In the genomic region with DNA sequence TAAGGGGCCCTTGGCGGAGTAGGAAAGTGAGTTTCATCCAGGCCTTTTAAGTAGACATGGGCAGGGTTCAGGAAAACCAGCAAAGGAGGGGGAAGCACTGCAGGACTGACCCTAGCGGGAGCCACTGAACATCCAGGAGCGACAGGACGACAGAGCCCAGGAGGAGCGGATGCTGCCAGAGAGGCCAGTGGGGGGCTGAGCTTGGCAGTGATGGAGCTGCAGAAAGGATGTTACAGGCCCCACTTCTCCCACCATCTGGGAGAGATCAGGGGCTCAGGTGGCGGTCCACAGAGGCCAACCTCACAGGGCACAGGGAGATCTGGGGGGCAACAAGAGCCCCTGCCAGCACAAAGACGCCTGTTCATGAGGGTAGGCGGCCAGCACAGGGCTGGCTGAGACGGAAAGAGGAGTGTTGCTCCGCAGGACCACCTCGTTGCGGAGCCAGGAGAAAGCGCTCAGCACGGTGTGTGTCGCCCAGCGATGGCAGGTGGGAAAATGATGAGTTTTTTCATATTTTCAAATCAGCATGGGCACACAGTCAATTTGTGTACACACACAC, we compare ENCODE assay signal across 20 cellular contexts.
DNase-seq lines count a peak whose midpoint lies in the region; ATAC-seq and TF ChIP-seq lines count a peak whose summit lies in the region.
"Had no signal": no experiment of that assay in that cellular context is flagged by ENCODE, and none has a peak within 500 bp of the region (broad histone marks: within the 10 kb centered on the region; RNA-seq: fewer than 3 reads in every experiment).

No MANE protein-coding gene starts in this region.

- no peaks in the 10 kb centered on the region for H3K79me2 ChIP-seq in mammary epithelial cell (ENCODE audit: insufficient read depth, low read length)

- no peaks in the 10 kb centered on the region for H4K20me1 ChIP-seq in mammary epithelial cell (ENCODE audit: insufficient read depth, low read length)

- no peaks in the 10 kb centered on the region for H3K27me3 ChIP-seq in mammary epithelial cell (ENCODE audit: insufficient read depth, low read length)

- H3K27me3 Mint-ChIP-seq in MCF 10A (ENCODE audit: insufficient read depth, unreplicated experiment), result no peaks in the 10 kb centered on the region
- H3K27me3 Mint-ChIP-seq: CD4-positive, CD25-positive, alpha-beta regulatory T cell had no signal

- POLR2A ChIA-PET in MCF 10A (lab: Yijun Ruan, JAX), result no interaction called here

- H3K4me2 ChIP-seq in mammary epithelial cell (ENCODE audit: insufficient read depth, low read depth, low read length), result no peak overlapping the region

- whole genome bisulfite sequencing in mammary epithelial cell (ENCODE audit: low coverage, missing lambda C conversion rate), result 100% methylated on average over 11 of the region's 16 CpGs

- H3K9me3 Mint-ChIP-seq in MCF 10A (ENCODE audit: unreplicated experiment), result no peaks in the 10 kb centered on the region
- H3K9me3 Mint-ChIP-seq in stimulated activated effector memory CD8-positive, alpha-beta T cell treated with anti-CD3 and anti-CD28 coated beads, Interleukin-12 subunit alpha, Interleukin-12 subunit beta, amount 100 ng/mL, for 72 hours, result no peaks in the 10 kb centered on the region
- H3K9me3 Mint-ChIP-seq: CD4-positive, CD25-positive, alpha-beta regulatory T cell had no signal

- H3K4me3 ChIP-seq in mammary epithelial cell (replicated peaks in 1 of 3; ENCODE audit: insufficient read depth in 1 of 3, low read depth in 2 of 3, low read length in 3 of 3), result no peak overlapping the region
- H3K4me3 ChIP-seq: GM23248 had no signal

- dilution Hi-C loops in mammary epithelial cell (cut with HindIII; ENCODE audit: low sequenced_read_pairs), result no loop called here

- BruUV-seq in MCF 10A (replicated peaks; lab: Mats Ljungman, UMichigan) (no TSS peak), mammary epithelial cell (replicated peaks; lab: Mats Ljungman, UMichigan) (no TSS peak)

- H3K36me3 ChIP-seq in mammary epithelial cell (ENCODE audit: insufficient read depth, low read length) (no peaks in the 10 kb centered on the region), KOPT-K1 (ENCODE audit: insufficient read depth, low read length) (peaks cover 78% of the 10 kb centered on the region)

- peaks cover 15% of the 10 kb centered on the region for H3K4me1 ChIP-seq in mammary epithelial cell (ENCODE audit: insufficient read depth, low read length)
- H3K4me1 ChIP-seq: Caco-2 had no signal

- in situ Hi-C loops in mammary epithelial cell (cut with MboI; ENCODE audit: low sequenced_read_pairs in 2 of 2), result no loop called here

- no peaks in the 10 kb centered on the region for H3K4me1 Mint-ChIP-seq in MCF 10A (ENCODE audit: insufficient read depth, unreplicated experiment)
- peaks cover 21% of the 10 kb centered on the region for H3K4me1 Mint-ChIP-seq in stimulated activated effector memory CD8-positive, alpha-beta T cell treated with anti-CD3 and anti-CD28 coated beads, Interleukin-12 subunit alpha, Interleukin-12 subunit beta, amount 100 ng/mL, for 72 hours

- no peak overlapping the region for H3K27ac ChIP-seq in mammary epithelial cell (ENCODE audit: insufficient read depth, low read depth, low read length)
- H3K27ac ChIP-seq in KOPT-K1 (ENCODE audit: low read depth, low read length, poor library complexity, severe bottlenecking), result peak overlapping the region; percentile 76
- H3K27ac ChIP-seq: GM23248 had no signal

- TF ChIP-seq CTCF in MCF 10A (IDR thresholded peaks at IDR 0.05; ENCODE audit: unreplicated experiment) (no peak), mammary epithelial cell (conservative IDR thresholded peaks at IDR 0.05 in 1 of 2, IDR thresholded peaks at IDR 0.05 in 1 of 2; ENCODE audit: extremely low read depth in 1 of 2, insufficient read depth in 1 of 2, low read depth in 1 of 2, low read length in 2 of 2) (no peak)

- no peak for ATAC-seq in stimulated activated effector memory CD8-positive, alpha-beta T cell treated with anti-CD3 and anti-CD28 coated beads, Interleukin-12 subunit alpha, Interleukin-12 subunit beta, amount 100 ng/mL, for 72 hours
- ATAC-seq in GM21723 (IDR thresholded peaks at IDR 0.05; ENCODE audit: unreplicated experiment), result no peak

- DNase-seq in MCF 10A (ENCODE audit: unreplicated experiment) (no peak), mammary epithelial cell (no peak), cerebellar cortex (ENCODE audit: low spot score) (peak; percentile 47), NCI-H69 (lab: John Stamatoyannopoulos, UW) (no peak), NCI-H1105 (lab: John Stamatoyannopoulos, UW) (no peak)
- DNase-seq in stimulated activated effector memory CD8-positive, alpha-beta T cell treated with anti-CD3 and anti-CD28 coated beads, Interleukin-12 subunit alpha, Interleukin-12 subunit beta, amount 100 ng/mL, for 72 hours (ENCODE audit: low spot score in 2 of 2), result no peak
- DNase-seq: ACHN, AML-193, Caco-2, DMS153, GM23248, NCI-H1436, NCI-H2029, NCI-H2171 treated with DMSO at 0.1 percent for 48 hours, NCI-H446 treated with DMSO at 0.1 percent for 48 hours, NCI-H748 treated with DMSO at 0.1 percent for 48 hours, OCI-M1 had no signal

- intact Hi-C loops in MCF 10A (cut with micrococcal nuclease) (no loop called here), mammary epithelial cell (cut with micrococcal nuclease) (no loop called here)

- H3K9ac ChIP-seq in mammary epithelial cell (ENCODE audit: insufficient read depth, low read length), result no peak overlapping the region
- H3K9ac ChIP-seq: GM23248 had no signal

- peak overlapping the region; percentile 78 for H3K27ac Mint-ChIP-seq in MCF 10A (ENCODE audit: low read depth, unreplicated experiment)
- H3K27ac Mint-ChIP-seq in stimulated activated effector memory CD8-positive, alpha-beta T cell treated with anti-CD3 and anti-CD28 coated beads, Interleukin-12 subunit alpha, Interleukin-12 subunit beta, amount 100 ng/mL, for 72 hours, result peak overlapping the region; percentile 52

- no peak overlapping the region for H3K4me3 Mint-ChIP-seq in MCF 10A (ENCODE audit: unreplicated experiment)
- H3K4me3 Mint-ChIP-seq in stimulated activated effector memory CD8-positive, alpha-beta T cell treated with anti-CD3 and anti-CD28 coated beads, Interleukin-12 subunit alpha, Interleukin-12 subunit beta, amount 100 ng/mL, for 72 hours, result no peak overlapping the region

- H2AFZ ChIP-seq in mammary epithelial cell (ENCODE audit: low read depth, low read length), result no peak overlapping the region
- H2AFZ ChIP-seq: GM23248 had no signal

- CTCF ChIA-PET in MCF 10A (lab: Yijun Ruan, JAX), result no interaction called here
- CTCF ChIA-PET in mammary epithelial cell (lab: Charles Lee; ENCODE audit: low non-redundant PET), result no interaction called here

- H3K9me3 ChIP-seq in mammary epithelial cell (replicated peaks; ENCODE audit: insufficient read depth, low read length) (no peaks in the 10 kb centered on the region), KOPT-K1 (ENCODE audit: insufficient read depth, low read length, poor library complexity, severe bottlenecking) (no peaks in the 10 kb centered on the region)
- H3K9me3 ChIP-seq: Caco-2 had no signal

- H3K36me3 Mint-ChIP-seq in MCF 10A (ENCODE audit: insufficient read depth, unreplicated experiment), result peaks cover 57% of the 10 kb centered on the region
- peaks cover 56% of the 10 kb centered on the region for H3K36me3 Mint-ChIP-seq in stimulated activated effector memory CD8-positive, alpha-beta T cell treated with anti-CD3 and anti-CD28 coated beads, Interleukin-12 subunit alpha, Interleukin-12 subunit beta, amount 100 ng/mL, for 72 hours
